Comparison of ENCODE assay signal across 1 cellular context in genomic region chr12:57844725-57845477, GRCh38.
TF ChIP-seq lines count a peak whose summit lies in the region.

No MANE protein-coding gene starts in this region.

TF ChIP-seq in K562, 482 proteins besides CTCF, POLR2A, EP300 and RAD21 (continued from another document and continues in another):
- TF ChIP-seq E4F1 (CRISPR knock-in tag; IDR thresholded peaks at IDR 0.05; ENCODE audit: borderline replicate concordance) (no peak), SIX5 (IDR thresholded peaks at IDR 0.05; ENCODE audit: borderline replicate concordance in 1 of 2, insufficient read depth in 1 of 2, low read depth in 1 of 2, low read length in 2 of 2) (no peak), HINFP (tag; conservative IDR thresholded peaks at IDR 0.05; ENCODE audit: low read depth) (no peak), SMAD3 (CRISPR knock-in tag; conservative IDR thresholded peaks at IDR 0.05) (no peak), NCOA6 (IDR thresholded peaks at IDR 0.05) (no peak), HMBOX1 (IDR thresholded peaks at IDR 0.05) (no peak), ZKSCAN3 (CRISPR knock-in tag; IDR thresholded peaks at IDR 0.05) (no peak), ZFP1 (CRISPR knock-in tag; IDR thresholded peaks at IDR 0.05) (no peak), YBX1 (IDR thresholded peaks at IDR 0.05) (no peak), CTBP1 (IDR thresholded peaks at IDR 0.05; ENCODE audit: borderline replicate concordance) (0 out of 2 replicates have a peak, but pooled peaks have one; percentile 5), PKNOX1 (IDR thresholded peaks at IDR 0.05) (no peak), DDX20 (tag; IDR thresholded peaks at IDR 0.05; ENCODE audit: low read depth) (no peak), ZC3H8 (IDR thresholded peaks at IDR 0.05) (no peak), MCM5 (IDR thresholded peaks at IDR 0.05; ENCODE audit: low read depth) (no peak), NELFE (IDR thresholded peaks at IDR 0.05; ENCODE audit: insufficient read depth, insufficient read length) (no peak), ZFP30 (CRISPR knock-in tag; IDR thresholded peaks at IDR 0.05; ENCODE audit: borderline replicate concordance) (no peak), JUNB (CRISPR knock-in tag; conservative IDR thresholded peaks at IDR 0.05) (no peak), TGIF2 (CRISPR knock-in tag; IDR thresholded peaks at IDR 0.05) (no peak), RFX7 (CRISPR knock-in tag; IDR thresholded peaks at IDR 0.05) (no peak), CAMTA2 (CRISPR knock-in tag; conservative IDR thresholded peaks at IDR 0.05) (no peak), SIN3A (IDR thresholded peaks at IDR 0.05; ENCODE audit: borderline replicate concordance in 2 of 2, control insufficient read depth in 1 of 2, low read depth in 2 of 2, low read length in 2 of 2) (peak; percentile 25 to 39; a peak in 1 of 4 replicates), HIVEP1 (CRISPR knock-in tag; IDR thresholded peaks at IDR 0.05) (no peak), HES1 (IDR thresholded peaks at IDR 0.05; ENCODE audit: low read depth) (no peak), JUN (IDR thresholded peaks at IDR 0.05; ENCODE audit: borderline replicate concordance, low read depth, low read length) (no peak), JUN (CRISPR knock-in tag; IDR thresholded peaks at IDR 0.05; ENCODE audit: borderline replicate concordance) (no peak), ZNF395 (CRISPR knock-in tag; IDR thresholded peaks at IDR 0.05) (no peak), SIN3B (IDR thresholded peaks at IDR 0.05; ENCODE audit: low read depth) (no peak), FOXA3 (CRISPR knock-in tag; conservative IDR thresholded peaks at IDR 0.05 in 1 of 2, IDR thresholded peaks at IDR 0.05 in 1 of 2) (no peak), CCNT2 (IDR thresholded peaks at IDR 0.05; ENCODE audit: borderline replicate concordance, extremely low read depth, insufficient read length, low read depth, low read length) (peak; percentile 3), MTA2 (IDR thresholded peaks at IDR 0.05; ENCODE audit: low read depth) (no peak), IRF9 (tag; IDR thresholded peaks at IDR 0.05) (no peak), SMARCA4 (IDR thresholded peaks at IDR 0.05) (no peak), MGA (IDR thresholded peaks at IDR 0.05) (peak; percentile 44), MTA1 (IDR thresholded peaks at IDR 0.05; ENCODE audit: borderline replicate concordance) (no peak), ARID2 (IDR thresholded peaks at IDR 0.05) (no peak), BRD4 (IDR thresholded peaks at IDR 0.05) (no peak), ASH1L (IDR thresholded peaks at IDR 0.05; ENCODE audit: borderline replicate concordance, low read depth, partially characterized antibody) (no peak), CBX1 (IDR thresholded peaks at IDR 0.05; ENCODE audit: low read depth) (no peak), NCOA2 (IDR thresholded peaks at IDR 0.05; ENCODE audit: partially characterized antibody in 2 of 2) (no peak), POLR2G (IDR thresholded peaks at IDR 0.05; ENCODE audit: low read depth, low read length) (peak; percentile 39), C11orf30 (IDR thresholded peaks at IDR 0.05; ENCODE audit: low read depth) (no peak), E2F1 (CRISPR knock-in tag; IDR thresholded peaks at IDR 0.05) (no peak), ZBTB8A (IDR thresholded peaks at IDR 0.05; ENCODE audit: partially characterized antibody) (no peak)
